ENCODE assay signal across 8 cellular contexts in genomic region chr1:63367218-63368103, GRCh38. TPM values are rescaled to one million over a fixed set of nuclear protein-coding genes. Genes with fewer than 3 reads are reported as not detected.
DNase-seq lines count a peak whose midpoint lies in the region; ATAC-seq, FAIRE-seq and TF ChIP-seq lines count a peak whose summit lies in the region.

Gene ALG6, plus strand, starts transcription at chr1:63367627. Its CDS starts 3,351 bp downstream, at chr1:63370978.

- H3K9me3 ChIP-seq in small intestine (ENCODE audit: control insufficient read depth, low read depth) = no peaks in the 10 kb centered on the region

- WGBS in small intestine, 3 donors = 0 to 1% (median 0%) methylated on average over 60 to 77 of the region's 77 CpGs

- peak within 1 kb of the TSS; percentile 68 to 86 for H3K27ac ChIP-seq in small intestine (ENCODE audit: low read depth in 1 of 2, low read length in 1 of 2)

- TF ChIP-seq CTCF in WI38 (IDR thresholded peaks at IDR 0.05; ENCODE audit: low read depth, low read length) (no peak), bronchial epithelial cell (IDR thresholded peaks at IDR 0.05; ENCODE audit: insufficient read depth, low read length, severe bottlenecking) (peak; percentile 14)

- H3K4me1 ChIP-seq in small intestine (ENCODE audit: control insufficient read depth in 2 of 2, insufficient read depth in 1 of 2, low read depth in 1 of 2, low read length in 1 of 2) = peaks cover 0 to 3% of the 10 kb centered on the region in 2 donors

- H3K36me3 ChIP-seq in bronchial epithelial cell (ENCODE audit: control insufficient read depth, insufficient read depth, low read length) (peaks cover 2% of the 10 kb centered on the region), small intestine (ENCODE audit: control insufficient read depth in 2 of 2, insufficient read depth in 2 of 2, low read length in 2 of 2) (peaks cover 0 to 2% of the 10 kb centered on the region in 2 donors)

- FAIRE-seq in bronchial epithelial cell (lab: Jason Lieb, UNC) = no peak
- no peak for FAIRE-seq in small intestine (lab: Jason Lieb, UNC)

- peak within 1 kb of the TSS; percentile 67 for H3K4me3 ChIP-seq in WI38 (ENCODE audit: low read depth, low read length)
- H3K4me3 ChIP-seq in bronchial epithelial cell (ENCODE audit: low read depth, low read length) = peak within 1 kb of the TSS; percentile 82
- peak within 1 kb of the TSS; percentile 79 to 95 for H3K4me3 ChIP-seq in small intestine (ENCODE audit: low read depth in 1 of 2, low read length in 2 of 2)

- peak; percentile 100 for DNase-seq in AG08395 (ENCODE audit: low spot score)
- DNase-seq in NCI-H2196 treated with DMSO at 0.1 percent for 48 hours (lab: John Stamatoyannopoulos, UW; ENCODE audit: unreplicated experiment) = peak; percentile 96
- peak; percentile 75 for DNase-seq in bronchial epithelial cell (ENCODE audit: low read depth)
- DNase-seq in iPS-NIHi11 (ENCODE audit: low spot score) = peak; percentile 100
- peak; percentile 95 for DNase-seq in small intestine

- H3K27me3 ChIP-seq in bronchial epithelial cell (ENCODE audit: control insufficient read depth, insufficient read depth, low read length) (no peaks in the 10 kb centered on the region), small intestine (ENCODE audit: control insufficient read depth in 2 of 2, insufficient read depth in 2 of 2, low read length in 2 of 2) (no peaks in the 10 kb centered on the region)

- ATAC-seq in GM18909 (IDR thresholded peaks at IDR 0.05; ENCODE audit: poor library complexity, unreplicated experiment) (peak; percentile 93), HG03159 (IDR thresholded peaks at IDR 0.05; ENCODE audit: unreplicated experiment) (peak; percentile 93)

RNA-seq across cellular contexts. Expression of gene ALG6, which starts in this region (rescaled TPM):
- 9.2 and 12.7 TPM in 2 replicates for total RNA-seq in bronchial epithelial cell
- polyA plus RNA-seq in small intestine = 10 to 100 TPM in 1 of 3 donors, 1 to 10 TPM in 2; 5.9 to 13.5 (median 9.2) TPM

Comparison
In these comparisons a context has a peak if more than half of its experiments do, and no peak if none do; other contexts are left out.
1. Peak in every context shown above with its lines: DNase-seq, ATAC-seq, H3K4me3 ChIP-seq and H3K27ac ChIP-seq.